ENCODE assay signal across 8 cellular contexts in genomic region chr21:43173930-43174329, GRCh38. TPM values are rescaled to one million over a fixed set of nuclear protein-coding genes. Genes with fewer than 3 reads are reported as not detected.
"Had no signal": no experiment of that assay in that cellular context is flagged by ENCODE, and none has a peak within 500 bp of the region (broad histone marks: within the 10 kb centered on the region; RNA-seq: fewer than 3 reads in every experiment).

No MANE protein-coding gene starts in this region.

RNA-seq across cellular contexts. Expression of gene CRYAA, which starts 5.1 kb away (rescaled TPM):
- total RNA-seq: LHCN-M2, MCF 10A, NCI-H460, OCI-LY7, PC-9, RPMI7951, SJSA1 had no signal
- polyA plus RNA-seq: SK-N-SH had no signal
